ENCODE assay signal across 8 cellular contexts in the genomic region with DNA sequence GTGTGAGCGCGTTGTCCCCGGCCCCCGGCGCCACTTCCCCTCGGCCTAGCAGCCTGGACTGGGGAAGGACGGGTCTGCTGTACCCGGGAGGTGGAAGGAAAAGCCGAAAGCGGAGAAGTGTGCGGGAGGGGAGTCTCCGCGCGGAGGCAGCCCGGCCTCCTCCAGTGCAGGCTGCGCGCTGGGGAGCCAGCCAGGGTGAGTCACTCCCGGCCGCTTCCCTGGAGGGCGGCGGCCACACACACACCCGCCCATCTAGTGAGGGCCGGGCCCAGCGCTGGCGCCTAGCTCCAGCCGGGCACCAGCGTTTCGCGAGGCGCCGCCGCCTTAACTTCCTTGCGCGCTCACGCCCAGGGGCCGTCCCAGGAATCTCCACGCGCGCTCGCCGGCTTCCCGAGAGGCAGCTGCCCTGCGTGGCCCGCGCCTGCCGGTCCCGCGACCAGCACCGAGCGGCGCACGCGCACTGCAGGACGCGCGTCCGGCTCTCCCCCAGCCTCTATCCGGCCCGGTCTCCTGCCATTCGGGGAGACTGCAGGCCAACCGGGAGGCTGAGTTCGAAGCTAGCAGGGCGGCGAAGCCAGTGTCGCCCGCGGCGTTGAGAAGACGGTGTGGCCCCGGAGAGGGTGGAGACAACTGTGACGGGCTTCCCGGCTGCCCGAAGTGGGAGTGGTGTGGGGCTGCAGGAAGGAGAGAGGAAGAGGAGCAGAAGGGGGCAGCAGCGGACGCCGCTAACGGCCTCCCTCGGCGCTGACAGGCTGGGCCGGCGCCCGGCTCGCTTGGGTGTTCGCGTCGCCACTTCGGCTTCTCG. TPM values are rescaled to one million over a fixed set of nuclear protein-coding genes. Genes with fewer than 3 reads are reported as not detected.
DNase-seq lines count a peak whose midpoint lies in the region; ATAC-seq and TF ChIP-seq lines count a peak whose summit lies in the region.

A gene (plus strand): TSS at position 702 of the 805 bp plus-strand sequence. CDS start 36,716 bp downstream, outside the sequence.

- H3K36me3 ChIP-seq in lung (ENCODE audit: control insufficient read depth in 2 of 2, insufficient read depth in 2 of 2, low read length in 2 of 2) = no peaks in the 10 kb centered on the region

- H3K4me1 ChIP-seq in lung (ENCODE audit: control insufficient read depth in 2 of 2, insufficient read depth in 2 of 2, low read length in 2 of 2) = peaks cover 3 to 13% of the 10 kb centered on the region in 2 donors

- H3K27ac ChIP-seq in dorsolateral prefrontal cortex = peak within 1 kb of the TSS; percentile 84 to 99 (median 97)
- H3K27ac ChIP-seq in lung (ENCODE audit: low read depth in 1 of 2, low read length in 1 of 2) = peak within 1 kb of the TSS; percentile 93 to 99

- WGBS in lung, 2 donors = 0% methylated on average over 82 to 88 of the region's 88 CpGs

- TF ChIP-seq CTCF in dorsolateral prefrontal cortex (IDR thresholded peaks at IDR 0.05 in 54 of 56, conservative IDR thresholded peaks at IDR 0.05 in 2 of 56; ENCODE audit: low read depth in 1 of 56, partially characterized antibody in 56 of 56) (peak in 53 of 56 donors; percentile 12 to 68 (median 46)), lung (IDR thresholded peaks at IDR 0.05; ENCODE audit: control extremely low read depth, extremely low read depth) (peak; percentile 2)

- DNase-seq in C1 segment of cervical spinal cord (lab: John Stamatoyannopoulos, UW) (peak; percentile 51 to 99 (median 86)), GM19238 (ENCODE audit: insufficient read length, low spot score) (peak; percentile 46), NCI-H69 (lab: John Stamatoyannopoulos, UW) (peak; percentile 96), dorsolateral prefrontal cortex (peak; percentile 72 to 92 (median 86)), lung (ENCODE audit: low spot score) (peak; percentile 88)
- DNase-seq in activated CD4-positive, alpha-beta T cell treated with anti-CD3 and anti-CD28 coated beads, Interleukin-2, amount 50 U/mL, for 48 hours = peak; percentile 83 to 87
- DNase-seq in stimulated activated CD4-positive, alpha-beta T cell treated with anti-CD3 and anti-CD28 coated beads, TNF-alpha, amount 100 ng/mL, for 4 hours (ENCODE audit: low read depth in 3 of 3) = peak; percentile 65 to 73 (median 66)

- intact Hi-C loops in dorsolateral prefrontal cortex (cut with DNase I) = loop anchor here (2.0 to 10.0 kb wide), 10 partner anchors 68 to 610 kb away; a partner anchor contains a TSS

- peak within 1 kb of the TSS; percentile 44 to 99 (median 90) for H3K4me3 ChIP-seq in dorsolateral prefrontal cortex
- peak within 1 kb of the TSS; percentile 89 for H3K4me3 ChIP-seq in lung

- ATAC-seq in HG03457 (IDR thresholded peaks at IDR 0.05; ENCODE audit: unreplicated experiment) = peak; percentile 58
- ATAC-seq in lung (ENCODE audit: insufficient read depth, low FRiP score) = peak; percentile 92

- H3K27me3 ChIP-seq in dorsolateral prefrontal cortex (no peaks in the 10 kb centered on the region), lung (ENCODE audit: control insufficient read depth, insufficient read depth) (no peaks in the 10 kb centered on the region)

- H3K9me3 ChIP-seq in lung (ENCODE audit: control insufficient read depth in 2 of 2, insufficient read depth in 1 of 2, low read length in 1 of 2) = no peaks in the 10 kb centered on the region

RNA-seq across cellular contexts. Expression of the gene that starts here (rescaled TPM):
- total RNA-seq in dorsolateral prefrontal cortex (10 to 100 TPM; 15.3 to 35.5 (median 24.7) TPM), lung (10 to 100 TPM; 24.3 to 30.5 TPM)
- 1 to 10 TPM; 5.3 to 10.0 TPM for polyA plus RNA-seq in lung

Comparison
In these comparisons a context has a peak if more than half of its experiments do, and no peak if none do; other contexts are left out.
1. Peak in every context shown above with its lines: DNase-seq, ATAC-seq, H3K4me3 ChIP-seq and H3K27ac ChIP-seq.
2. DNase-seq: peak in every context shown above with its lines; median percentile 96 in NCI-H69; 88 in lung; 86 in C1 segment of cervical spinal cord; 86 in dorsolateral prefrontal cortex; 85 in activated CD4-positive, alpha-beta T cell treated with anti-CD3 and anti-CD28 coated beads, Interleukin-2, amount 50 U/mL, for 48 hours; 66 in stimulated activated CD4-positive, alpha-beta T cell treated with anti-CD3 and anti-CD28 coated beads, TNF-alpha, amount 100 ng/mL, for 4 hours; 46 in GM19238.